ENCODE assay signal across 14 cellular contexts in the genomic region with DNA sequence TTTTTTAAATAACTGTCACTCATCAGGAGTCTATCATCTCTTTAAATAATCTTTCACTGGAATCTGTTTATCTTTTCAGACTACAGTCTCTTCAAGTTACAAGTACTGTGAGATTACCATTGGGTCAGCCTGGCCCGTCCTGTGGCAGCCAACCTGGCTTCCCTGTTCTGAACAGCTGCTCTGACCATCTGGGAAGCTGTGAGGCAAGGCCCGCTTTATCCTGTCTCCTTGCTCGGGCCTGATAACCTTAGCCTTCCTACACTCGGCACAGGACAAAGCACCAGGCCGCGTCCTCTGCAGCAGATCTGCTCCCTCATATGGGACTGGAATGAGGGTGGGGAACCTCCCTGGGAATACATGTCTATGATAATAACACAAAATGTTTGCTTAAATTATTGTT.
A peak's percentile ranks its signal among the peaks of the same experiment; 100 is the strongest.
DNase-seq lines count a peak whose midpoint lies in the region; ATAC-seq, FAIRE-seq and TF ChIP-seq lines count a peak whose summit lies in the region.
"Had no signal": no experiment of that assay in that cellular context is flagged by ENCODE, and none has a peak within 500 bp of the region (broad histone marks: within the 10 kb centered on the region; RNA-seq: fewer than 3 reads in every experiment).

No MANE protein-coding gene starts in this region.

- H3K4me1 Mint-ChIP-seq in astrocyte (ENCODE audit: low read depth, unreplicated experiment) (peaks cover 62% of the 10 kb centered on the region), nephron progenitor cell (peaks cover 46% of the 10 kb centered on the region)

- ATAC-seq in GM18858 (IDR thresholded peaks at IDR 0.05; ENCODE audit: unreplicated experiment) = no peak
- ATAC-seq: left lung had no signal

- no peak overlapping the region for H3K4me3 ChIP-seq in astrocyte (ENCODE audit: insufficient read depth, low read depth, low read length)
- H3K4me3 ChIP-seq in small intestine (ENCODE audit: low read depth in 1 of 2, low read length in 2 of 2) = no peak overlapping the region
- H3K4me3 ChIP-seq: left lung, tibial nerve had no signal

- WGBS in small intestine, 3 donors = 93 to 96% (median 94%) methylated on average over 6 of the region's 6 CpGs

- no peak overlapping the region for H3K9ac ChIP-seq in astrocyte (ENCODE audit: low read length)

- peak overlapping the region; percentile 98 for H3K27ac Mint-ChIP-seq in astrocyte (ENCODE audit: unreplicated experiment)
- peak overlapping the region; percentile 82 for H3K27ac Mint-ChIP-seq in nephron progenitor cell

- peaks cover 13% of the 10 kb centered on the region for H3K36me3 Mint-ChIP-seq in astrocyte (ENCODE audit: low read depth, unreplicated experiment)
- H3K36me3 Mint-ChIP-seq in nephron progenitor cell (ENCODE audit: low read depth) = peaks cover 30% of the 10 kb centered on the region

- TF ChIP-seq CTCF in astrocyte (IDR thresholded peaks at IDR 0.05; ENCODE audit: insufficient read depth, low read depth, low read length) = no peak
- TF ChIP-seq CTCF in nephron progenitor cell (IDR thresholded peaks at IDR 0.05) = no peak

- H2AFZ ChIP-seq in astrocyte (ENCODE audit: low read depth, low read length) = no peak overlapping the region

- H3K79me2 ChIP-seq in astrocyte (ENCODE audit: insufficient read depth, low read length) = peaks cover 96% of the 10 kb centered on the region

- H3K27me3 Mint-ChIP-seq in astrocyte (ENCODE audit: low read depth, unreplicated experiment) = no peaks in the 10 kb centered on the region
- peaks cover 4% of the 10 kb centered on the region for H3K27me3 Mint-ChIP-seq in nephron progenitor cell (ENCODE audit: low read depth, poor library complexity)

- H3K4me1 ChIP-seq in astrocyte (ENCODE audit: insufficient read depth, low read length) (peaks cover 26% of the 10 kb centered on the region), small intestine (ENCODE audit: control insufficient read depth in 2 of 2, insufficient read depth in 1 of 2, low read depth in 1 of 2, low read length in 1 of 2) (peaks cover 0 to 9% of the 10 kb centered on the region in 2 donors)

- no peak for FAIRE-seq in astrocyte (lab: Jason Lieb, UNC)
- FAIRE-seq in small intestine (lab: Jason Lieb, UNC) = no peak
- FAIRE-seq: bronchial epithelial cell had no signal

- no peak overlapping the region for H3K4me3 Mint-ChIP-seq in astrocyte (ENCODE audit: unreplicated experiment)
- no peak overlapping the region for H3K4me3 Mint-ChIP-seq in nephron progenitor cell

- H4K20me1 ChIP-seq in astrocyte (ENCODE audit: insufficient read depth, low read length) = no peaks in the 10 kb centered on the region

- H3K4me2 ChIP-seq in astrocyte (ENCODE audit: low read length) = no peak overlapping the region

- H3K27ac ChIP-seq in astrocyte (ENCODE audit: low read depth, low read length) (no peak overlapping the region), small intestine (ENCODE audit: low read depth in 1 of 2, low read length in 1 of 2) (no peak overlapping the region)
- H3K27ac ChIP-seq: VCaP had no signal

- DNase-seq in NCI-H1694 treated with DMSO at 0.1 percent for 48 hours (lab: John Stamatoyannopoulos, UW) = peak; percentile 16
- no peak for DNase-seq in NCI-H1694 (lab: John Stamatoyannopoulos, UW)
- peak; percentile 30 for DNase-seq in NCI-H446 treated with DMSO at 0.1 percent for 48 hours (lab: John Stamatoyannopoulos, UW)
- no peak for DNase-seq in astrocyte (ENCODE audit: low read depth)
- DNase-seq in nephron progenitor cell = peak; percentile 5
- no peak for DNase-seq in NK-92 treated with Interleukin-12 subunit alpha and Interleukin-12 subunit beta, amount 100 ng/mL, for 24 hours (lab: John Stamatoyannopoulos, UW)
- no peak for DNase-seq in small intestine
- DNase-seq: 8988T, NCI-H345 had no signal

- H3K27me3 ChIP-seq in astrocyte (ENCODE audit: insufficient read depth, low read length) = no peaks in the 10 kb centered on the region
- no peaks in the 10 kb centered on the region for H3K27me3 ChIP-seq in small intestine (ENCODE audit: control insufficient read depth in 2 of 2, insufficient read depth in 2 of 2, low read length in 2 of 2)
- H3K27me3 ChIP-seq: left lung, tibial nerve had no signal

- H3K9me3 Mint-ChIP-seq in astrocyte (ENCODE audit: unreplicated experiment) (no peaks in the 10 kb centered on the region), nephron progenitor cell (no peaks in the 10 kb centered on the region)

- H3K9me3 ChIP-seq in astrocyte (ENCODE audit: insufficient read depth, low read depth, low read length) (no peaks in the 10 kb centered on the region), small intestine (ENCODE audit: control insufficient read depth, low read depth) (no peaks in the 10 kb centered on the region)
- H3K9me3 ChIP-seq: left lung, tibial nerve had no signal

- H3K36me3 ChIP-seq in astrocyte (ENCODE audit: insufficient read depth, low read length) = peaks cover under 1% of the 10 kb centered on the region
- no peaks in the 10 kb centered on the region for H3K36me3 ChIP-seq in small intestine (ENCODE audit: control insufficient read depth in 2 of 2, insufficient read depth in 2 of 2, low read length in 2 of 2)
- H3K36me3 ChIP-seq: left lung, tibial nerve had no signal

Comparison
In these comparisons a context has a peak if more than half of its experiments do, and no peak if none do; other contexts are left out.
1. DNase-seq: peak in NCI-H1694 treated with DMSO at 0.1 percent for 48 hours (single experiment), NCI-H446 treated with DMSO at 0.1 percent for 48 hours (single experiment) and nephron progenitor cell (single experiment); none in NCI-H1694 (single experiment), astrocyte (single experiment), NK-92 treated with Interleukin-12 subunit alpha and Interleukin-12 subunit beta, amount 100 ng/mL, for 24 hours (single experiment) and small intestine (single experiment).